Comparison of ENCODE assay signal across 10 cellular contexts in the genomic region with DNA sequence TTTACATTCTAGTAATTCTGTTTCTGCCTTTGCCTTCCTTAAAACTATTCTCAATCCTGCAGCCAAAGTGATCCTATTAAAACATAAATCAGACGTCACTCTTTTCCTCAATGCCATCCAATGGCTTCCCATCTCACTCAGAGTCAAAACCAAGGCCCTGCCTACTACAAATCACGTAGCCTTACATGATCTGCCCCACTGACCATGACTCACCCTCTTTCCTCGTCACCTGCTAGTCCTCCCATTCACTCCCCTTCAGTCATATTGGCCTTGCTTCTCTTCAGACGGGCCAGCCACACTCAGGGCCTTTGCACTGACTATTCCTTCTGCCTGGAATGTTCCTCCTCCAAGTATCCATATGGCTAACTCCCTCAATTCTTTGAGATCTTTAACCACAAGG. TPM values are rescaled to one million over a fixed set of nuclear protein-coding genes. Genes with fewer than 3 reads are reported as not detected.
DNase-seq lines count a peak whose midpoint lies in the region; ATAC-seq and TF ChIP-seq lines count a peak whose summit lies in the region.
"Had no signal": no experiment of that assay in that cellular context is flagged by ENCODE, and none has a peak within 500 bp of the region (broad histone marks: within the 10 kb centered on the region; RNA-seq: fewer than 3 reads in every experiment).

No MANE protein-coding gene starts in this region.

- DNase-seq in GM12864 (ENCODE audit: low read depth) (peak; percentile 70), fibroblast of mammary gland (ENCODE audit: low read depth) (peak; percentile 37), EL (no peak), HFFc6 (no peak), NCI-H2107 treated with DMSO at 0.1 percent for 48 hours (lab: John Stamatoyannopoulos, UW; ENCODE audit: unreplicated experiment) (no peak), progenitor cell of endocrine pancreas (ENCODE audit: low spot score, unreplicated experiment) (no peak)

- ATAC-seq in GM21381 (IDR thresholded peaks at IDR 0.05; ENCODE audit: unreplicated experiment) (peak; percentile 52), HG03558 (IDR thresholded peaks at IDR 0.05; ENCODE audit: extremely low read depth, unreplicated experiment) (peak; percentile 51)

- H3K4me1 Mint-ChIP-seq in HFFc6 (ENCODE audit: low read depth) = peaks cover 16% of the 10 kb centered on the region
- no peaks in the 10 kb centered on the region for H3K4me1 Mint-ChIP-seq in progenitor cell of endocrine pancreas (ENCODE audit: low read depth)

- no peaks in the 10 kb centered on the region for H3K36me3 Mint-ChIP-seq in HFFc6 (ENCODE audit: low read depth)
- H3K36me3 Mint-ChIP-seq in progenitor cell of endocrine pancreas (ENCODE audit: insufficient read depth) = no peaks in the 10 kb centered on the region

- H3K4me3 Mint-ChIP-seq in HFFc6 (no peak overlapping the region), progenitor cell of endocrine pancreas (ENCODE audit: low read depth) (no peak overlapping the region)
- H3K4me3 Mint-ChIP-seq: central memory CD8-positive, alpha-beta T cell had no signal

- H3K27me3 Mint-ChIP-seq in HFFc6 (ENCODE audit: insufficient read depth) = no peaks in the 10 kb centered on the region; the same call in 1 of the 2 replicates
- no peaks in the 10 kb centered on the region for H3K27me3 Mint-ChIP-seq in progenitor cell of endocrine pancreas
- H3K27me3 Mint-ChIP-seq: central memory CD8-positive, alpha-beta T cell had no signal

- H3K4me3 ChIP-seq in GM12864 (ENCODE audit: low read depth, low read length) (no peak overlapping the region), fibroblast of mammary gland (ENCODE audit: control insufficient read depth, low read depth, low read length) (no peak overlapping the region)
- H3K4me3 ChIP-seq: prostate gland had no signal

- H3K9me3 Mint-ChIP-seq in HFFc6 (no peaks in the 10 kb centered on the region), progenitor cell of endocrine pancreas (ENCODE audit: low read depth) (no peaks in the 10 kb centered on the region)
- H3K9me3 Mint-ChIP-seq: central memory CD8-positive, alpha-beta T cell had no signal

- no peak for TF ChIP-seq CTCF in GM12864 (IDR thresholded peaks at IDR 0.05; ENCODE audit: low read depth, low read length, missing control alignments)
- TF ChIP-seq CTCF in fibroblast of mammary gland (conservative IDR thresholded peaks at IDR 0.05; ENCODE audit: control insufficient read depth, insufficient read depth, low read depth, low read length) = no peak
- no peak for TF ChIP-seq CTCF in HFFc6 (IDR thresholded peaks at IDR 0.05)
- no peak for TF ChIP-seq CTCF in progenitor cell of endocrine pancreas (IDR thresholded peaks at IDR 0.05; ENCODE audit: unreplicated experiment)

- H3K27ac Mint-ChIP-seq in HFFc6 (no peak overlapping the region), progenitor cell of endocrine pancreas (no peak overlapping the region)

RNA-seq across cellular contexts. Expression of gene DMXL1, which starts 39.0 kb away (rescaled TPM):
- total RNA-seq in HFFc6 (2021; fragmentation: NEBNext Ultra II Directional; extraction: Animal tissue kit (Norgen Biotek cat#: 25700)) = 10 to 100 TPM; 19.8 to 23.1 (median 21.5) TPM
- 47.0 and 48.3 TPM in 2 replicates for total RNA-seq in progenitor cell of endocrine pancreas

RNA-seq across cellular contexts. Expression of gene DTWD2, which starts 43.6 kb away (rescaled TPM):
- total RNA-seq in HFFc6 (2021; fragmentation: NEBNext Ultra II Directional; extraction: Animal tissue kit (Norgen Biotek cat#: 25700)) = 1 to 10 TPM; 4.9 to 7.3 (median 5.6) TPM
- 7.7 and 8.7 TPM in 2 replicates for total RNA-seq in progenitor cell of endocrine pancreas

Comparison
In these comparisons a context has a peak if more than half of its experiments do, and no peak if none do; other contexts are left out.
1. DNase-seq: peak in GM12864 (single experiment) and fibroblast of mammary gland (single experiment); none in EL (single experiment), HFFc6 (single experiment), NCI-H2107 treated with DMSO at 0.1 percent for 48 hours (single experiment) and progenitor cell of endocrine pancreas (single experiment).